1 cellular context compared by ENCODE assay signal in the genomic region with DNA sequence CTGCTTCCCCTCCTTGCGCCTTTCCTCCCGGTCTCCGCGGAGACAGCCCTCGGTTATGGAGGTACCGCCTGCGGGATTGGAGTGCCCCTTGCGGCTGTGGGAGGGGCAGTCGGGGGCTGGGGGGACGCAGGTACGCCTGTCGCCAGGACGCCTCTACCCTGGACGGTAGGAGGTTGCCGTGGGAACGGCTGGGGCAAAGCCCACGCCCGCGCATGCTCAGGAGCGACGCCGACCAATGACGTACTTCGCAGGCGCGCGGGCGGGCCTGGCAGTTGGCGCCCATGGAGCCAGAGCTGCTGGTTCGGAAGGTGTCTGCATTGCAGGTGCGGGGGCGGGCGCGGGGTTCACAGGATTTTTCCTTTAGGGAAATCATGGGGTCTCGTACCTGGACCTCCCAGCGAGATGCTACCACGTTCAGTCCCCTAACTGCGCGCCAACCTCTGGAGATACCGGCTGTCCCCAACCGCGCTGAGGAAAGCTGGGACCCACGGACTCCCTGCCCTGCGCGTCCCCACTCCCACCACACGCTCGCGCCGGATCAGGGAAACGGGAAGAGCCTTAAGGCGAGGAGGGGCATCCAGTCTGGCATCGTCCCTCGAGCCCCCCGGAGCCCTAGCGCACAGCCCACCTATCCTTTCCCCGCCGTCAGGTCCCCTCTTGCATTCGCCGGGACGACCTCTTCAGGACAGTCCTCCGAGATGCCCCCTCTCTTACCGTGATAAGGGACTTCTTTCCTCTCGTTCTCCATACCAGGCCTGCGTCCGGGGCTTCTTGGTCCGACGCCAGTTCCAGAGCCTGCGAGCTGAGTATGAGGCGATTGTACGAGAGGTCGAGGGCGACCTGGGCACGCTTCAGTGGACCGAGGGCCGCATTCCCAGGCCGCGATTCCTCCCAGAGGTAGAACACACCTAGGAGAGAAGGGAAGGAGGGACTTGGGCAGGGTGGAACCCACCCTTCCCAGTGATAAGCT.
TF ChIP-seq lines count a peak whose summit lies in the region.

A gene (plus strand): TSS at position 271 of the 970 bp plus-strand sequence. CDS start 11 bp downstream, at position 282.

TF ChIP-seq in HepG2, 621 proteins besides CTCF, POLR2A, EP300 and RAD21 (continued from another document and continues in another):
- TF ChIP-seq ZC3H13 (CRISPR knock-in tag; IDR thresholded peaks at IDR 0.05) (0 out of 2 replicates have a peak, but pooled peaks have one; percentile 45), PPARG (CRISPR knock-in tag; conservative IDR thresholded peaks at IDR 0.05) (no peak), PAX8 (CRISPR knock-in tag; IDR thresholded peaks at IDR 0.05; ENCODE audit: borderline replicate concordance) (no peak), SATB2 (CRISPR knock-in tag; IDR thresholded peaks at IDR 0.05) (no peak), NFATC3 (CRISPR knock-in tag; IDR thresholded peaks at IDR 0.05) (no peak), HOXA7 (CRISPR knock-in tag; IDR thresholded peaks at IDR 0.05) (0 out of 2 replicates have a peak, but pooled peaks have one; percentile 51), FOXK2 (IDR thresholded peaks at IDR 0.05) (no peak), KLF11 (CRISPR knock-in tag; IDR thresholded peaks at IDR 0.05) (no peak), ZSCAN20 (CRISPR knock-in tag; IDR thresholded peaks at IDR 0.05; ENCODE audit: borderline replicate concordance) (no peak), RFXANK (CRISPR knock-in tag; IDR thresholded peaks at IDR 0.05) (no peak), ZNF350 (CRISPR knock-in tag; IDR thresholded peaks at IDR 0.05; ENCODE audit: borderline replicate concordance, low read depth) (no peak), CHD4 (IDR thresholded peaks at IDR 0.05; ENCODE audit: borderline replicate concordance, low read length) (no peak), SIX4 (CRISPR knock-in tag; IDR thresholded peaks at IDR 0.05) (no peak), SCMH1 (CRISPR knock-in tag; IDR thresholded peaks at IDR 0.05; ENCODE audit: borderline replicate concordance) (no peak), ZBTB38 (CRISPR knock-in tag; IDR thresholded peaks at IDR 0.05) (no peak), MAFF (IDR thresholded peaks at IDR 0.05; ENCODE audit: low read depth, low read length) (no peak), RXRB (CRISPR knock-in tag; IDR thresholded peaks at IDR 0.05; ENCODE audit: borderline replicate concordance) (no peak), FOXC1 (CRISPR knock-in tag; IDR thresholded peaks at IDR 0.05; ENCODE audit: borderline replicate concordance) (peak; percentile 70; the same call in 1 of the 2 replicates), RNF2 (conservative IDR thresholded peaks at IDR 0.05; ENCODE audit: low read depth) (no peak), SOX13 (IDR thresholded peaks at IDR 0.05) (no peak), SOX13 (CRISPR knock-in tag; conservative IDR thresholded peaks at IDR 0.05 in 1 of 2, IDR thresholded peaks at IDR 0.05 in 1 of 2) (peak in 1 of 2 experiments; percentile 12; a peak in 1 of 4 replicates), ONECUT2 (CRISPR knock-in tag; IDR thresholded peaks at IDR 0.05) (no peak), ZKSCAN8 (CRISPR knock-in tag; IDR thresholded peaks at IDR 0.05; ENCODE audit: borderline replicate concordance) (no peak), SAFB2 (CRISPR knock-in tag; IDR thresholded peaks at IDR 0.05; ENCODE audit: borderline replicate concordance, low read depth) (0 out of 2 replicates have a peak, but pooled peaks have one; percentile 36), ZNF432 (CRISPR knock-in tag; IDR thresholded peaks at IDR 0.05; ENCODE audit: borderline replicate concordance) (no peak), ZNF547 (CRISPR knock-in tag; IDR thresholded peaks at IDR 0.05) (peak; percentile 70; the same call in 1 of the 2 replicates), ZNF841 (CRISPR knock-in tag; IDR thresholded peaks at IDR 0.05; ENCODE audit: borderline replicate concordance) (no peak), ZNF709 (CRISPR knock-in tag; IDR thresholded peaks at IDR 0.05) (no peak), ZNF678 (CRISPR knock-in tag; IDR thresholded peaks at IDR 0.05) (no peak), NR2F2 (IDR thresholded peaks at IDR 0.05; ENCODE audit: borderline replicate concordance, low read depth) (no peak), PRMT3 (CRISPR knock-in tag; IDR thresholded peaks at IDR 0.05; ENCODE audit: borderline replicate concordance, low read depth) (no peak), ZNF577 (CRISPR knock-in tag; IDR thresholded peaks at IDR 0.05; ENCODE audit: borderline replicate concordance, low read depth) (no peak), ZNF660 (CRISPR knock-in tag; IDR thresholded peaks at IDR 0.05; ENCODE audit: borderline replicate concordance, low read depth) (no peak), FOSL1 (CRISPR knock-in tag; IDR thresholded peaks at IDR 0.05; ENCODE audit: borderline replicate concordance) (no peak), NFYC (CRISPR knock-in tag; IDR thresholded peaks at IDR 0.05) (no peak), TCF7 (IDR thresholded peaks at IDR 0.05; ENCODE audit: low read depth) (no peak), ESRRA (CRISPR knock-in tag; IDR thresholded peaks at IDR 0.05; ENCODE audit: low read depth) (no peak), CCAR2 (optimal IDR thresholded peaks at IDR 0.05; ENCODE audit: low read depth, low read length) (no peak), DNMT3B (CRISPR knock-in tag; conservative IDR thresholded peaks at IDR 0.05) (no peak), SMAD9 (CRISPR knock-in tag; IDR thresholded peaks at IDR 0.05) (no peak), GATAD2A (CRISPR knock-in tag; IDR thresholded peaks at IDR 0.05) (no peak), BORCS8-MEF2B (CRISPR knock-in tag; IDR thresholded peaks at IDR 0.05) (peak; percentile 63), ZNF558 (CRISPR knock-in tag; IDR thresholded peaks at IDR 0.05; ENCODE audit: borderline replicate concordance) (no peak), ZNF296 (CRISPR knock-in tag; conservative IDR thresholded peaks at IDR 0.05) (no peak), HNRNPLL (IDR thresholded peaks at IDR 0.05; ENCODE audit: low read depth, low read length, poor library complexity, severe bottlenecking) (peak; percentile 73), SMARCE1 (IDR thresholded peaks at IDR 0.05; ENCODE audit: borderline replicate concordance) (no peak), SIX1 (CRISPR knock-in tag; IDR thresholded peaks at IDR 0.05; ENCODE audit: borderline replicate concordance) (no peak), PCBP1 (IDR thresholded peaks at IDR 0.05; ENCODE audit: borderline replicate concordance, low read depth, low read length) (no peak), HNRNPK (IDR thresholded peaks at IDR 0.05; ENCODE audit: low read depth, low read length, poor library complexity, severe bottlenecking) (no peak), ZFP37 (CRISPR knock-in tag; IDR thresholded peaks at IDR 0.05; ENCODE audit: borderline replicate concordance) (no peak)
- TF ChIP-seq, protein P1, sequence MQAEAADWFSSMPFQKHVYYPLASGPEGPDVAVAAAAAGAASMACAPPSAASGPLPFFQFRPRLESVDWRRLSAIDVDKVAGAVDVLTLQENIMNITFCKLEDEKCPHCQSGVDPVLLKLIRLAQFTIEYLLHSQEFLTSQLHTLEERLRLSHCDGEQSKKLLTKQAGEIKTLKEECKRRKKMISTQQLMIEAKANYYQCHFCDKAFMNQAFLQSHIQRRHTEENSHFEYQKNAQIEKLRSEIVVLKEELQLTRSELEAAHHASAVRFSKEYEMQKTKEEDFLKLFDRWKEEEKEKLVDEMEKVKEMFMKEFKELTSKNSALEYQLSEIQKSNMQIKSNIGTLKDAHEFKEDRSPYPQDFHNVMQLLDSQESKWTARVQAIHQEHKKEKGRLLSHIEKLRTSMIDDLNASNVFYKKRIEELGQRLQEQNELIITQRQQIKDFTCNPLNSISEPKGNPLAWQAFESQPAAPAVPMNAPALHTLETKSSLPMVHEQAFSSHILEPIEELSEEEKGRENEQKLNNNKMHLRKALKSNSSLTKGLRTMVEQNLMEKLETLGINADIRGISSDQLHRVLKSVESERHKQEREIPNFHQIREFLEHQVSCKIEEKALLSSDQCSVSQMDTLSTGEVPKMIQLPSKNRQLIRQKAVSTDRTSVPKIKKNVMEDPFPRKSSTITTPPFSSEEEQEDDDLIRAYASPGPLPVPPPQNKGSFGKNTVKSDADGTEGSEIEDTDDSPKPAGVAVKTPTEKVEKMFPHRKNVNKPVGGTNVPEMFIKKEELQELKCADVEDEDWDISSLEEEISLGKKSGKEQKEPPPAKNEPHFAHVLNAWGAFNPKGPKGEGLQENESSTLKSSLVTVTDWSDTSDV (CRISPR knock-in tag; IDR thresholded peaks at IDR 0.05) = 0 out of 2 replicates have a peak, but pooled peaks have one; percentile 51
- TF ChIP-seq, protein P2, sequence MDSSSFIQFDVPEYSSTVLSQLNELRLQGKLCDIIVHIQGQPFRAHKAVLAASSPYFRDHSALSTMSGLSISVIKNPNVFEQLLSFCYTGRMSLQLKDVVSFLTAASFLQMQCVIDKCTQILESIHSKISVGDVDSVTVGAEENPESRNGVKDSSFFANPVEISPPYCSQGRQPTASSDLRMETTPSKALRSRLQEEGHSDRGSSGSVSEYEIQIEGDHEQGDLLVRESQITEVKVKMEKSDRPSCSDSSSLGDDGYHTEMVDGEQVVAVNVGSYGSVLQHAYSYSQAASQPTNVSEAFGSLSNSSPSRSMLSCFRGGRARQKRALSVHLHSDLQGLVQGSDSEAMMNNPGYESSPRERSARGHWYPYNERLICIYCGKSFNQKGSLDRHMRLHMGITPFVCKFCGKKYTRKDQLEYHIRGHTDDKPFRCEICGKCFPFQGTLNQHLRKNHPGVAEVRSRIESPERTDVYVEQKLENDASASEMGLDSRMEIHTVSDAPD (CRISPR knock-in tag; IDR thresholded peaks at IDR 0.05) = 0 out of 2 replicates have a peak, but pooled peaks have one; percentile 33
- TF ChIP-seq, protein P3, sequence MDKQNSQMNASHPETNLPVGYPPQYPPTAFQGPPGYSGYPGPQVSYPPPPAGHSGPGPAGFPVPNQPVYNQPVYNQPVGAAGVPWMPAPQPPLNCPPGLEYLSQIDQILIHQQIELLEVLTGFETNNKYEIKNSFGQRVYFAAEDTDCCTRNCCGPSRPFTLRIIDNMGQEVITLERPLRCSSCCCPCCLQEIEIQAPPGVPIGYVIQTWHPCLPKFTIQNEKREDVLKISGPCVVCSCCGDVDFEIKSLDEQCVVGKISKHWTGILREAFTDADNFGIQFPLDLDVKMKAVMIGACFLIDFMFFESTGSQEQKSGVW (CRISPR knock-in tag; IDR thresholded peaks at IDR 0.05; ENCODE audit: borderline replicate concordance) = peak; percentile 22; the same call in 1 of the 2 replicates
- TF ChIP-seq, protein P4, sequence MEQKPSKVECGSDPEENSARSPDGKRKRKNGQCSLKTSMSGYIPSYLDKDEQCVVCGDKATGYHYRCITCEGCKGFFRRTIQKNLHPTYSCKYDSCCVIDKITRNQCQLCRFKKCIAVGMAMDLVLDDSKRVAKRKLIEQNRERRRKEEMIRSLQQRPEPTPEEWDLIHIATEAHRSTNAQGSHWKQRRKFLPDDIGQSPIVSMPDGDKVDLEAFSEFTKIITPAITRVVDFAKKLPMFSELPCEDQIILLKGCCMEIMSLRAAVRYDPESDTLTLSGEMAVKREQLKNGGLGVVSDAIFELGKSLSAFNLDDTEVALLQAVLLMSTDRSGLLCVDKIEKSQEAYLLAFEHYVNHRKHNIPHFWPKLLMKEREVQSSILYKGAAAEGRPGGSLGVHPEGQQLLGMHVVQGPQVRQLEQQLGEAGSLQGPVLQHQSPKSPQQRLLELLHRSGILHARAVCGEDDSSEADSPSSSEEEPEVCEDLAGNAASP (CRISPR knock-in tag; IDR thresholded peaks at IDR 0.05; ENCODE audit: borderline replicate concordance) = no peak
- TF ChIP-seq, protein P5, sequence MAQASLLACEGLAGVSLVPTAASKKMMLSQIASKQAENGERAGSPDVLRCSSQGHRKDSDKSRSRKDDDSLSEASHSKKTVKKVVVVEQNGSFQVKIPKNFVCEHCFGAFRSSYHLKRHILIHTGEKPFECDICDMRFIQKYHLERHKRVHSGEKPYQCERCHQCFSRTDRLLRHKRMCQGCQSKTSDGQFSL (CRISPR knock-in tag; IDR thresholded peaks at IDR 0.05) = peak; percentile 60; the same call in 1 of the 2 replicates
- TF ChIP-seq, protein P6, sequence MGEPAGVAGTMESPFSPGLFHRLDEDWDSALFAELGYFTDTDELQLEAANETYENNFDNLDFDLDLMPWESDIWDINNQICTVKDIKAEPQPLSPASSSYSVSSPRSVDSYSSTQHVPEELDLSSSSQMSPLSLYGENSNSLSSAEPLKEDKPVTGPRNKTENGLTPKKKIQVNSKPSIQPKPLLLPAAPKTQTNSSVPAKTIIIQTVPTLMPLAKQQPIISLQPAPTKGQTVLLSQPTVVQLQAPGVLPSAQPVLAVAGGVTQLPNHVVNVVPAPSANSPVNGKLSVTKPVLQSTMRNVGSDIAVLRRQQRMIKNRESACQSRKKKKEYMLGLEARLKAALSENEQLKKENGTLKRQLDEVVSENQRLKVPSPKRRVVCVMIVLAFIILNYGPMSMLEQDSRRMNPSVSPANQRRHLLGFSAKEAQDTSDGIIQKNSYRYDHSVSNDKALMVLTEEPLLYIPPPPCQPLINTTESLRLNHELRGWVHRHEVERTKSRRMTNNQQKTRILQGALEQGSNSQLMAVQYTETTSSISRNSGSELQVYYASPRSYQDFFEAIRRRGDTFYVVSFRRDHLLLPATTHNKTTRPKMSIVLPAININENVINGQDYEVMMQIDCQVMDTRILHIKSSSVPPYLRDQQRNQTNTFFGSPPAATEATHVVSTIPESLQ (CRISPR knock-in tag; conservative IDR thresholded peaks at IDR 0.05) = no peak
- TF ChIP-seq, protein P7, sequence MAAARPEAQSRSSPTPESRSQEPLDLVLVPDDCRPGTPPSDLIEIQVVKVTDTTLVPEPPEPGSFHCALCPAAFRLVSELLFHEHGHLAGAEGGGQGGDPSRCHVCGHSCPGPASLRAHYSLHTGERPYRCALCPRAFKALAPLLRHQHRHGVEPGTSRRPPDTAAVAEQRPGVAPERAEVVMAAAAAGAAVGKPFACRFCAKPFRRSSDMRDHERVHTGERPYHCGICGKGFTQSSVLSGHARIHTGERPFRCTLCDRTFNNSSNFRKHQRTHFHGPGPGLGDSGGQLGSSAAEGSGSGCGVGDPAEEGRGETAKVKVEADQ (CRISPR knock-in tag; IDR thresholded peaks at IDR 0.05; ENCODE audit: borderline replicate concordance) = peak; percentile 40; the same call in 1 of the 2 replicates
- TF ChIP-seq, protein P8, sequence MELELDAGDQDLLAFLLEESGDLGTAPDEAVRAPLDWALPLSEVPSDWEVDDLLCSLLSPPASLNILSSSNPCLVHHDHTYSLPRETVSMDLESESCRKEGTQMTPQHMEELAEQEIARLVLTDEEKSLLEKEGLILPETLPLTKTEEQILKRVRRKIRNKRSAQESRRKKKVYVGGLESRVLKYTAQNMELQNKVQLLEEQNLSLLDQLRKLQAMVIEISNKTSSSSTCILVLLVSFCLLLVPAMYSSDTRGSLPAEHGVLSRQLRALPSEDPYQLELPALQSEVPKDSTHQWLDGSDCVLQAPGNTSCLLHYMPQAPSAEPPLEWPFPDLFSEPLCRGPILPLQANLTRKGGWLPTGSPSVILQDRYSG (CRISPR knock-in tag; IDR thresholded peaks at IDR 0.05) = no peak
- TF ChIP-seq, protein P9, sequence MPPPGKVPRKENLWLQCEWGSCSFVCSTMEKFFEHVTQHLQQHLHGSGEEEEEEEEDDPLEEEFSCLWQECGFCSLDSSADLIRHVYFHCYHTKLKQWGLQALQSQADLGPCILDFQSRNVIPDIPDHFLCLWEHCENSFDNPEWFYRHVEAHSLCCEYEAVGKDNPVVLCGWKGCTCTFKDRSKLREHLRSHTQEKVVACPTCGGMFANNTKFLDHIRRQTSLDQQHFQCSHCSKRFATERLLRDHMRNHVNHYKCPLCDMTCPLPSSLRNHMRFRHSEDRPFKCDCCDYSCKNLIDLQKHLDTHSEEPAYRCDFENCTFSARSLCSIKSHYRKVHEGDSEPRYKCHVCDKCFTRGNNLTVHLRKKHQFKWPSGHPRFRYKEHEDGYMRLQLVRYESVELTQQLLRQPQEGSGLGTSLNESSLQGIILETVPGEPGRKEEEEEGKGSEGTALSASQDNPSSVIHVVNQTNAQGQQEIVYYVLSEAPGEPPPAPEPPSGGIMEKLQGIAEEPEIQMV (CRISPR knock-in tag; IDR thresholded peaks at IDR 0.05; ENCODE audit: low read depth) = no peak
